ENCODE assay signal across 8 cellular contexts in the genomic region with DNA sequence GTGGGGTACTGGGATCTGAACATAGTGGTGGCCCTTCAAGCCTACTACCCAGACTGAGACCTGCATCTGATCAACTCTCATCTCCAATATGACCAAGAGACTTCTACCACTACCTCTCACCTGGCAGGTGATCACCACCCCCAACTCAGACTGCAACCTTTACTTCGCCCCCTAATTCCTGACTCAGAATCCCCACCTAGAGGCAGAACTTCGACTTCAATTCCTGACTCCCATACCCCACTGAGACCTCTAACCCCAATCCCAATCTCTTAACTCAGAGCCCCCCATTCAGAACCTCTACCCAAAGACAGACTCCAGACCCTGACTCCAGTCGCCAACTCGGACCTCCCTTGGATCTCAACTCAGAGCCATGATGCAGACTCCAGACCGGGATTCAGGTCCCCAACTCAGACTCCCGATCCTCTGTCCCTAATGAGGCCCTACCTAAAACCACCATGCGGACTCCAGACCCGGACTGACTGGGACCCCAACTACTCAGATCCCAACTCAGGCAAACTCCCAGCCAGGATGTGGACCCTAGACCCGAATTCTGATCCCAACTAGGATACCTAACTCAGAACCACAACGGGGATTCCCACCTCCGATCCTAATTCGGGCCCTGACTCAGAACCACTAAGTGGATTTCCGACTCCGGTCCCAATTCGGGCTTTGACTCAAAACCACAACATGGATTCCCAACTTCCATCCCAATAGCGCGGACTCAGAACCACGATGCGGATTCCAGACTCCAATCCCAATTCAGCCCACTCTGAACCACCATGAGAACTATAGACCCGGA. TPM values are rescaled to one million over a fixed set of nuclear protein-coding genes. Genes with fewer than 3 reads are reported as not detected.
DNase-seq lines count a peak whose midpoint lies in the region; ATAC-seq and TF ChIP-seq lines count a peak whose summit lies in the region.

No MANE protein-coding gene starts in this region.

- H2AFZ ChIP-seq in GM23248, result no peak overlapping the region

- H3K27me3 ChIP-seq in GM23248 (replicated peaks; ENCODE audit: insufficient read depth) (no peaks in the 10 kb centered on the region), skeletal muscle satellite cell (ENCODE audit: control insufficient read depth, insufficient read depth, low read length) (peaks cover 12% of the 10 kb centered on the region)

- no peak for TF ChIP-seq CTCF in WI38 (IDR thresholded peaks at IDR 0.05; ENCODE audit: low read depth, low read length)

- peaks cover 27% of the 10 kb centered on the region; the same call in 1 of the 2 replicates for H4K20me1 ChIP-seq in GM23248 (ENCODE audit: insufficient read depth)

- intact Hi-C loops in left cardiac atrium (cut with DNase I), result no loop called here

- H3K4me1 ChIP-seq in GM23248 (ENCODE audit: insufficient read depth) (peaks cover 22% of the 10 kb centered on the region), skeletal muscle satellite cell (ENCODE audit: control insufficient read depth, insufficient read depth, low read length) (peaks cover 9% of the 10 kb centered on the region)

- H3K79me2 ChIP-seq in GM23248 (ENCODE audit: insufficient read depth), result peaks cover 61% of the 10 kb centered on the region

- H3K9me3 ChIP-seq in GM23248 (ENCODE audit: low read depth) (no peaks in the 10 kb centered on the region), skeletal muscle satellite cell (replicated peaks; ENCODE audit: low read length) (no peaks in the 10 kb centered on the region)

- H3K9me2 ChIP-seq in GM23248 (ENCODE audit: insufficient read depth), result no peaks in the 10 kb centered on the region

- no peak for ATAC-seq in left cardiac atrium
- ATAC-seq in HG03432 (IDR thresholded peaks at IDR 0.05; ENCODE audit: unreplicated experiment), result no peak

- H3K27ac ChIP-seq in GM23248, result no peak overlapping the region; the same call in 1 of the 2 replicates

- 41 to 53% methylated on average over 20 of the region's 20 CpGs for WGBS in GM23248 (ENCODE audit: low coverage in 1 of 2, low lambda C conversion rate in 2 of 2, missing lambda C conversion rate in 2 of 2), 2 experiments

- peak overlapping the region; percentile 85 for H3K4me2 ChIP-seq in GM23248 (ENCODE audit: unreplicated experiment)
- H3K4me2 ChIP-seq in skeletal muscle satellite cell (ENCODE audit: low read length), result peak overlapping the region; percentile 79

- H3K9ac ChIP-seq in GM23248 (peak overlapping the region; percentile 99), skeletal muscle satellite cell (ENCODE audit: low read depth, low read length) (peak overlapping the region; percentile 78)

- DNase-seq in GM23248 (peak; percentile 58), left cardiac atrium (peak; percentile 16), iPS-NIHi11 (ENCODE audit: low spot score) (no peak), SKM-1 treated with dmso at 0.1 percent for 144 hours (lab: John Stamatoyannopoulos, UW; ENCODE audit: unreplicated experiment) (no peak), NCI-H774 (lab: John Stamatoyannopoulos, UW) (no peak)

- in situ Hi-C loops in GM23248 (cut with MboI), result no loop called here

- no peaks in the 10 kb centered on the region for H3F3A ChIP-seq in GM23248 (ENCODE audit: insufficient read depth)

- H3K4me3 ChIP-seq in GM23248, result peak overlapping the region; percentile 95
- H3K4me3 ChIP-seq in WI38 (ENCODE audit: low read depth, low read length), result peak overlapping the region; percentile 77
- peak overlapping the region; percentile 89 for H3K4me3 ChIP-seq in skeletal muscle satellite cell (ENCODE audit: low read length)

- H3K36me3 ChIP-seq in GM23248 (ENCODE audit: low read depth), result no peaks in the 10 kb centered on the region
- no peaks in the 10 kb centered on the region for H3K36me3 ChIP-seq in skeletal muscle satellite cell (ENCODE audit: insufficient read depth, low read length)

RNA-seq across cellular contexts. Expression of a gene that starts 1.2 kb away (rescaled TPM):
- 0.86 and 1.1 TPM in 2 replicates for total RNA-seq in GM23248 (2014; rRNA removed; shearing (Covaris generic))
- polyA plus RNA-seq in GM23248 (2016; fragmentation: Nextera tagmentation; extraction: Ambion mirVana), result 0.28 and 0.49 TPM in 2 replicates
- under 1 TPM; 0.59 to 0.81 TPM for total RNA-seq in left cardiac atrium
- 1.7 and 2.5 TPM in 2 replicates for total RNA-seq in skeletal muscle satellite cell (2012; rRNA removed)

Comparison
In these comparisons a context has a peak if more than half of its experiments do, and no peak if none do; other contexts are left out.
1. DNase-seq: peak in GM23248 (single experiment) and left cardiac atrium (single experiment); none in iPS-NIHi11 (single experiment), SKM-1 treated with dmso at 0.1 percent for 144 hours (single experiment) and NCI-H774 (single experiment).
2. Peak in every context shown above with its lines, with median percentiles within 50 percentile points of each other: H3K4me3 ChIP-seq.